In genomic region chr12:95481072-95481471, GRCh38 we compare ENCODE assay signal across 15 cellular contexts. TPM values are rescaled to one million over a fixed set of nuclear protein-coding genes. Genes with fewer than 3 reads are reported as not detected.
DNase-seq lines count a peak whose midpoint lies in the region; ATAC-seq and TF ChIP-seq lines count a peak whose summit lies in the region.
"Had no signal": no experiment of that assay in that cellular context is flagged by ENCODE, and none has a peak within 500 bp of the region (broad histone marks: within the 10 kb centered on the region; RNA-seq: fewer than 3 reads in every experiment).

No MANE protein-coding gene starts in this region.

- peaks cover 6 to 34% of the 10 kb centered on the region in 2 donors for H3K36me3 Mint-ChIP-seq in activated T-cell treated with anti-CD3 and anti-CD28 coated beads, Interleukin-2, amount 50 U/mL, for 72 hours (ENCODE audit: insufficient read depth in 2 of 2)
- H3K36me3 Mint-ChIP-seq in T-helper 17 cell (ENCODE audit: low read depth), result peaks cover 6% of the 10 kb centered on the region
- H3K36me3 Mint-ChIP-seq in stimulated activated memory B cell treated with anti-CD40 and anti-IgM and Interleukin-4, amounts not matched to agents 10 μg/mL and 1 μg/mL and 100 μg/mL, for 72 hours, result peaks cover 46% of the 10 kb centered on the region
- peaks cover 50% of the 10 kb centered on the region for H3K36me3 Mint-ChIP-seq in WTC11

- no peaks in the 10 kb centered on the region for H3K9me3 ChIP-seq in T-helper 17 cell (ENCODE audit: control insufficient read depth, low read length, poor library complexity, severe bottlenecking)
- H3K9me3 ChIP-seq: ascending aorta, left lung, testis had no signal

- H3K27me3 Mint-ChIP-seq in activated T-cell treated with anti-CD3 and anti-CD28 coated beads, Interleukin-2, amount 50 U/mL, for 72 hours (ENCODE audit: low read depth), result no peaks in the 10 kb centered on the region
- H3K27me3 Mint-ChIP-seq in T-helper 17 cell, result no peaks in the 10 kb centered on the region
- no peaks in the 10 kb centered on the region for H3K27me3 Mint-ChIP-seq in stimulated activated memory B cell treated with anti-CD40 and anti-IgM and Interleukin-4, amounts not matched to agents 10 μg/mL and 1 μg/mL and 100 μg/mL, for 72 hours
- H3K27me3 Mint-ChIP-seq in WTC11 (ENCODE audit: low read depth), result no peaks in the 10 kb centered on the region

- POLR2A ChIA-PET in WTC11 (lab: Charles Lee), result no interaction called here

- H3K27ac Mint-ChIP-seq in activated T-cell treated with anti-CD3 and anti-CD28 coated beads, Interleukin-2, amount 50 U/mL, for 72 hours, result peak overlapping the region; percentile 89
- H3K27ac Mint-ChIP-seq in T-helper 17 cell (peak overlapping the region; percentile 90), WTC11 (no peak overlapping the region)
- H3K27ac Mint-ChIP-seq in stimulated activated memory B cell treated with anti-CD40 and anti-IgM and Interleukin-4, amounts not matched to agents 10 μg/mL and 1 μg/mL and 100 μg/mL, for 72 hours, result peak overlapping the region; percentile 51

- peak overlapping the region in 1 of 2 donors; percentile 62 for H3K4me3 Mint-ChIP-seq in activated T-cell treated with anti-CD3 and anti-CD28 coated beads, Interleukin-2, amount 50 U/mL, for 72 hours
- no peak overlapping the region for H3K4me3 Mint-ChIP-seq in T-helper 17 cell
- no peak overlapping the region for H3K4me3 Mint-ChIP-seq in stimulated activated memory B cell treated with anti-CD40 and anti-IgM and Interleukin-4, amounts not matched to agents 10 μg/mL and 1 μg/mL and 100 μg/mL, for 72 hours
- no peak overlapping the region for H3K4me3 Mint-ChIP-seq in WTC11
- H3K4me3 Mint-ChIP-seq: neural crest cell had no signal

- no peak for ATAC-seq in activated T-cell treated with anti-CD3 and anti-CD28 coated beads, Interleukin-2, amount 50 U/mL, for 72 hours (replicated peaks in 1 of 2)
- peak; percentile 46 for ATAC-seq in T-helper 17 cell
- ATAC-seq in stimulated activated memory B cell treated with anti-CD40 and anti-IgM and Interleukin-4, amounts not matched to agents 10 μg/mL and 1 μg/mL and 100 μg/mL, for 72 hours, result no peak
- no peak for ATAC-seq in WTC11
- no peak for ATAC-seq in HG02798 (IDR thresholded peaks at IDR 0.05; ENCODE audit: poor library complexity, unreplicated experiment)

- peaks cover 72% of the 10 kb centered on the region for H3K4me1 Mint-ChIP-seq in activated T-cell treated with anti-CD3 and anti-CD28 coated beads, Interleukin-2, amount 50 U/mL, for 72 hours (ENCODE audit: low read depth)
- H3K4me1 Mint-ChIP-seq in T-helper 17 cell (peaks cover 37% of the 10 kb centered on the region), WTC11 (no peaks in the 10 kb centered on the region)
- H3K4me1 Mint-ChIP-seq in stimulated activated memory B cell treated with anti-CD40 and anti-IgM and Interleukin-4, amounts not matched to agents 10 μg/mL and 1 μg/mL and 100 μg/mL, for 72 hours, result peaks cover 49% of the 10 kb centered on the region

- no peaks in the 10 kb centered on the region for H3K9me3 Mint-ChIP-seq in activated T-cell treated with anti-CD3 and anti-CD28 coated beads, Interleukin-2, amount 50 U/mL, for 72 hours
- H3K9me3 Mint-ChIP-seq in stimulated activated memory B cell treated with anti-CD40 and anti-IgM and Interleukin-4, amounts not matched to agents 10 μg/mL and 1 μg/mL and 100 μg/mL, for 72 hours, result no peaks in the 10 kb centered on the region
- no peaks in the 10 kb centered on the region for H3K9me3 Mint-ChIP-seq in WTC11
- H3K9me3 Mint-ChIP-seq: neural crest cell had no signal

- CTCF ChIA-PET in WTC11 (lab: Charles Lee), result no interaction called here

- no peak for TF ChIP-seq CTCF in WTC11 (IDR thresholded peaks at IDR 0.05)

- no peak for DNase-seq in activated T-cell treated with anti-CD3 and anti-CD28 coated beads, Interleukin-2, amount 50 U/mL, for 72 hours
- no peak for DNase-seq in activated T-cell treated with anti-CD3 and anti-CD28 coated beads, Interleukin-2, amount 50 U/mL, for 1 hour
- DNase-seq in T-helper 17 cell (no peak), dermis blood vessel endothelial cell (peak; percentile 25), WTC11 (ENCODE audit: low spot score) (no peak), DMS153 (lab: John Stamatoyannopoulos, UW) (no peak)
- DNase-seq: Calu3, left lung, NCI-H1694 treated with DMSO at 0.1 percent for 48 hours, NCI-H510A, testis had no signal

TF ChIP-seq in WTC11, 78 proteins besides CTCF, POLR2A, EP300 and RAD21:
- TF ChIP-seq OVOL2 (CRISPR knock-in tag; IDR thresholded peaks at IDR 0.05; ENCODE audit: borderline replicate concordance), result no peak
- TF ChIP-seq ESRRA (CRISPR knock-in tag; IDR thresholded peaks at IDR 0.05; ENCODE audit: borderline replicate concordance), result no peak
- TF ChIP-seq ELF4 (CRISPR knock-in tag; IDR thresholded peaks at IDR 0.05; ENCODE audit: low read depth), result no peak
- TF ChIP-seq TP53 (CRISPR knock-in tag; IDR thresholded peaks at IDR 0.05), result no peak
- no peak for TF ChIP-seq MYBL2 (CRISPR knock-in tag; IDR thresholded peaks at IDR 0.05)
- no peak for TF ChIP-seq MXD4 (CRISPR knock-in tag; IDR thresholded peaks at IDR 0.05; ENCODE audit: borderline replicate concordance)
- TF ChIP-seq, protein P1, sequence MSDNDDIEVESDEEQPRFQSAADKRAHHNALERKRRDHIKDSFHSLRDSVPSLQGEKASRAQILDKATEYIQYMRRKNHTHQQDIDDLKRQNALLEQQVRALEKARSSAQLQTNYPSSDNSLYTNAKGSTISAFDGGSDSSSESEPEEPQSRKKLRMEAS (CRISPR knock-in tag; IDR thresholded peaks at IDR 0.05), result no peak
- no peak for TF ChIP-seq USF1 (CRISPR knock-in tag; IDR thresholded peaks at IDR 0.05)
- TF ChIP-seq TEAD1 (CRISPR knock-in tag; IDR thresholded peaks at IDR 0.05), result no peak
- no peak for TF ChIP-seq GTF2I (CRISPR knock-in tag; conservative IDR thresholded peaks at IDR 0.05)
- TF ChIP-seq JAZF1 (CRISPR knock-in tag; IDR thresholded peaks at IDR 0.05), result no peak
- TF ChIP-seq ZNF671 (CRISPR knock-in tag; IDR thresholded peaks at IDR 0.05), result no peak

RNA-seq across cellular contexts. Expression of gene METAP2, which starts 7.1 kb away (rescaled TPM):
- total RNA-seq in activated T-cell treated with anti-CD3 and anti-CD28 coated beads, Interleukin-2, amount 50 U/mL, for 72 hours, result 100 to 1,000 TPM in 1 of 2 donors, 10 to 100 TPM in 1; 93.9 to 118 TPM
- total RNA-seq in T-helper 17 cell (10 to 100 TPM; 50.7 to 60.3 TPM), dermis blood vessel endothelial cell (74.0 and 102 TPM in 2 replicates), WTC11 (2021) (107 to 112 TPM (median 108 TPM) in 3 replicates)
